17 cellular contexts compared by ENCODE assay signal in genomic region chr7:112134039-112134438, GRCh38.
"Had no signal": no experiment of that assay in that cellular context is flagged by ENCODE, and none has a peak within 500 bp of the region (broad histone marks: within the 10 kb centered on the region; RNA-seq: fewer than 3 reads in every experiment).

No MANE protein-coding gene starts in this region.

- H3K27me3 ChIP-seq: body of pancreas, heart left ventricle, suprapubic skin, vagina had no signal

- H3K4me3 Mint-ChIP-seq: activated CD4-positive, alpha-beta T cell treated with anti-CD3 and anti-CD28 coated beads, Interleukin-2, amount 10 ng/mL, durations not matched to agents 24 days and 14 days; activated CD8-positive, alpha-beta T cell treated with anti-CD3 and anti-CD28 coated beads, Interleukin-2, amount 10 ng/mL, durations not matched to agents 7 days and 5 days; activated naive CD4-positive, alpha-beta T cell treated with anti-CD3 and anti-CD28 coated beads for 36 hours; activated T-cell treated with anti-CD3 and anti-CD28 coated beads, Interleukin-2, amount 50 U/mL, for 24 hours; immature natural killer cell; stimulated activated naive CD8-positive, alpha-beta T cell treated with anti-CD3 and anti-CD28 coated beads, Interleukin-15, Interleukin-2, amounts not matched to agents 100 ng/mL and 50 ng/mL, for 24 hours; T-cell had no signal

- H3K27ac ChIP-seq: body of pancreas, suprapubic skin, vagina had no signal

- DNase-seq: activated CD4-positive, alpha-beta T cell treated with anti-CD3 and anti-CD28 coated beads, Interleukin-2, amount 10 ng/mL, durations not matched to agents 24 days and 14 days; activated CD8-positive, alpha-beta T cell treated with anti-CD3 and anti-CD28 coated beads, Interleukin-2, amount 10 ng/mL, durations not matched to agents 7 days and 5 days; activated naive CD4-positive, alpha-beta T cell treated with anti-CD3 and anti-CD28 coated beads for 36 hours; activated T-cell treated with anti-CD3 and anti-CD28 coated beads, Interleukin-2, amount 50 U/mL, for 24 hours; body of pancreas; foreskin melanocyte; immature natural killer cell; occipital lobe; stimulated activated CD4-positive, alpha-beta T cell treated with anti-CD3 and anti-CD28 coated beads, Interleukin-2, amount 100 ng/mL, for 24 hours; T-cell; T-helper 9 cell; trophoblast cell had no signal

- H3K4me3 ChIP-seq: body of pancreas, heart left ventricle, lung, suprapubic skin, vagina had no signal

- H3K4me1 Mint-ChIP-seq: activated CD4-positive, alpha-beta T cell treated with anti-CD3 and anti-CD28 coated beads, Interleukin-2, amount 10 ng/mL, durations not matched to agents 24 days and 14 days; immature natural killer cell; T-cell had no signal

- H3K9me3 ChIP-seq: body of pancreas, heart left ventricle, suprapubic skin, vagina had no signal

- H3K36me3 Mint-ChIP-seq: immature natural killer cell, T-cell had no signal

- H3K36me3 ChIP-seq: heart left ventricle, suprapubic skin, vagina had no signal

- H3K27ac Mint-ChIP-seq: activated CD4-positive, alpha-beta T cell treated with anti-CD3 and anti-CD28 coated beads, Interleukin-2, amount 10 ng/mL, durations not matched to agents 24 days and 14 days; activated CD8-positive, alpha-beta T cell treated with anti-CD3 and anti-CD28 coated beads, Interleukin-2, amount 10 ng/mL, durations not matched to agents 7 days and 5 days; activated naive CD4-positive, alpha-beta T cell treated with anti-CD3 and anti-CD28 coated beads for 36 hours; activated T-cell treated with anti-CD3 and anti-CD28 coated beads, Interleukin-2, amount 50 U/mL, for 24 hours; immature natural killer cell; stimulated activated naive CD8-positive, alpha-beta T cell treated with anti-CD3 and anti-CD28 coated beads, Interleukin-15, Interleukin-2, amounts not matched to agents 100 ng/mL and 50 ng/mL, for 24 hours; T-cell had no signal

- ATAC-seq: activated CD8-positive, alpha-beta T cell treated with anti-CD3 and anti-CD28 coated beads, Interleukin-2, amount 10 ng/mL, durations not matched to agents 7 days and 5 days; body of pancreas; T-cell had no signal

- H3K27me3 Mint-ChIP-seq: stimulated activated naive CD8-positive, alpha-beta T cell treated with anti-CD3 and anti-CD28 coated beads, Interleukin-15, Interleukin-2, amounts not matched to agents 100 ng/mL and 50 ng/mL, for 24 hours had no signal
